In the genomic region with DNA sequence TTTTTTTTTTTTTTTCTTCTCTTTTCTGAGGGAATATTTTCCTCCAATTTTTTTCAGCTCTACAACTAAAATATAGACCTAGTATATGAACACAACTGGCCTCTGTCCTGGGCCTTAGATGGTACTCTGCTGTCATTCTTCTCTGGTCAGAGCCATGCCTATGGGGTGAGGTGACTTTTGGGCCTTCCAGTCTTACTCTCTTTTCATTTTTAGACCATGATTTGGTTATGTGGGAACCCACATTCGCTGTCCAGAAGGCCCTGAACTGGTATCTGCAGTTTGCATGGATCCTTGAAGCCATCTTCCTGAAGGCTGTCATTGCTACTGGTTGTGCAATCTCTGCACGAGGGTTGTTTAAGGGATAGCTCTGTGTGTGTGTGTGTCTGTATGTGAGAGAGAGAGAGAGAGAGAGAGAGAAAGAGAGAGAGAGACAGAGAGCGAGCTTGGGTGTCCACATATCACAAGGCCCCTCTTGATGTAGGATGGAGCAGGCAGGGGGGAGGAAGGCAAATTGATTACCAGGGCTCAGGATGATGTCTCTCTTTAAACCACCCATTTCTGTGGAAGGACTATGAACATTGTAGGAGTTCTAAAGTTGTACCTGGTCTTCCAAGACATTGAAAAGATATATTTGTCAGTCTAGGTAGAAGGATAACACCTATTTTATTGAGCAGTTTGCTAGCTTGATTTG, we compare ENCODE assay signal across 13 cellular contexts. TPM values are rescaled to one million over a fixed set of nuclear protein-coding genes. Genes with fewer than 3 reads are reported as not detected.
A peak's percentile ranks its signal among the peaks of the same experiment; 100 is the strongest.
DNase-seq lines count a peak whose midpoint lies in the region; ATAC-seq and TF ChIP-seq lines count a peak whose summit lies in the region.
"Had no signal": no experiment of that assay in that cellular context is flagged by ENCODE, and none has a peak within 500 bp of the region (broad histone marks: within the 10 kb centered on the region; RNA-seq: fewer than 3 reads in every experiment).

No MANE protein-coding gene starts in this region.

- H3K27me3 ChIP-seq in tibial nerve, result no peaks in the 10 kb centered on the region

- no peaks in the 10 kb centered on the region for H3K36me3 ChIP-seq in tibial nerve

- peaks cover 88% of the 10 kb centered on the region for H3K36me3 Mint-ChIP-seq in activated T-cell treated with anti-CD3 and anti-CD28 coated beads, Interleukin-2, amount 50 U/mL, for 24 hours (ENCODE audit: low read depth)
- H3K36me3 Mint-ChIP-seq in activated T-helper 2 cell treated with anti-CD3 and anti-CD28 coated beads, Interferon-gamma antibody, Interleukin-2, Interleukin-4, amounts not matched to agents 10 μg/mL and 5 μg/mL and 100 μg/mL, durations not matched to agents 14 hours and 24 hours and 36 hours (ENCODE audit: low read depth), result peaks cover 43% of the 10 kb centered on the region

- TF ChIP-seq POLR2A in tibial nerve (IDR thresholded peaks at IDR 0.05), result no peak

- TF ChIP-seq CTCF in tibial nerve (IDR thresholded peaks at IDR 0.05), result no peak

- H3K4me1 Mint-ChIP-seq in activated T-cell treated with anti-CD3 and anti-CD28 coated beads, Interleukin-2, amount 50 U/mL, for 24 hours (ENCODE audit: low read depth), result peaks cover 85% of the 10 kb centered on the region
- H3K4me1 Mint-ChIP-seq in activated T-helper 2 cell treated with anti-CD3 and anti-CD28 coated beads, Interferon-gamma antibody, Interleukin-2, Interleukin-4, amounts not matched to agents 10 μg/mL and 5 μg/mL and 100 μg/mL, durations not matched to agents 14 hours and 24 hours and 36 hours (ENCODE audit: low read depth), result peaks cover 86% of the 10 kb centered on the region

- intact Hi-C loops in activated T-helper 2 cell treated with anti-CD3 and anti-CD28 coated beads, Interferon-gamma antibody, Interleukin-2, Interleukin-4, amounts not matched to agents 10 μg/mL and 5 μg/mL and 100 μg/mL, durations not matched to agents 14 hours and 24 hours and 36 hours (cut with micrococcal nuclease), result loop anchor here (5.0 kb wide), 2 partner anchors 111 to 919 kb away; a partner anchor contains a TSS

- no peaks in the 10 kb centered on the region for H3K9me3 ChIP-seq in tibial nerve

- no peak for DNase-seq in activated T-cell treated with anti-CD3 and anti-CD28 coated beads, Interleukin-2, amount 50 U/mL, for 24 hours
- no peak for DNase-seq in activated T-cell treated with anti-CD3 and anti-CD28 coated beads, Interleukin-2, amount 50 U/mL, for 48 hours
- no peak for DNase-seq in activated T-helper 2 cell treated with anti-CD3 and anti-CD28 coated beads, Interferon-gamma antibody, Interleukin-2, Interleukin-4, amounts not matched to agents 10 μg/mL and 5 μg/mL and 100 μg/mL, durations not matched to agents 14 hours and 24 hours and 36 hours (ENCODE audit: low spot score)
- DNase-seq in iris pigment epithelial cell (ENCODE audit: low read depth) (peak; percentile 66), tibial nerve (ENCODE audit: low spot score in 2 of 2) (no peak), NCI-H526 treated with DMSO at 0.1 percent for 48 hours (lab: John Stamatoyannopoulos, UW) (no peak), NCI-H2107 (lab: John Stamatoyannopoulos, UW) (no peak)
- DNase-seq: activated effector memory CD4-positive, alpha-beta T cell treated with Interleukin-2 at 50 U/mL for 16 hours; islet precursor cell; NCI-H510A treated with DMSO at 0.1 percent for 48 hours; T-helper 9 cell had no signal

- peak overlapping the region; percentile 85 for H3K4me3 Mint-ChIP-seq in activated T-cell treated with anti-CD3 and anti-CD28 coated beads, Interleukin-2, amount 50 U/mL, for 24 hours
- H3K4me3 Mint-ChIP-seq in activated T-helper 2 cell treated with anti-CD3 and anti-CD28 coated beads, Interferon-gamma antibody, Interleukin-2, Interleukin-4, amounts not matched to agents 10 μg/mL and 5 μg/mL and 100 μg/mL, durations not matched to agents 14 hours and 24 hours and 36 hours (ENCODE audit: low read depth), result peak overlapping the region; percentile 68

- H3K4me1 ChIP-seq in tibial nerve, result peaks cover 0 to 89% (median 61%) of the 10 kb centered on the region in 4 donors

- no peaks in the 10 kb centered on the region for H3K27me3 Mint-ChIP-seq in activated T-cell treated with anti-CD3 and anti-CD28 coated beads, Interleukin-2, amount 50 U/mL, for 24 hours
- no peaks in the 10 kb centered on the region for H3K27me3 Mint-ChIP-seq in activated T-helper 2 cell treated with anti-CD3 and anti-CD28 coated beads, Interferon-gamma antibody, Interleukin-2, Interleukin-4, amounts not matched to agents 10 μg/mL and 5 μg/mL and 100 μg/mL, durations not matched to agents 14 hours and 24 hours and 36 hours (ENCODE audit: low read depth)

- no peaks in the 10 kb centered on the region for H3K9me3 Mint-ChIP-seq in activated T-cell treated with anti-CD3 and anti-CD28 coated beads, Interleukin-2, amount 50 U/mL, for 24 hours
- no peaks in the 10 kb centered on the region for H3K9me3 Mint-ChIP-seq in activated T-helper 2 cell treated with anti-CD3 and anti-CD28 coated beads, Interferon-gamma antibody, Interleukin-2, Interleukin-4, amounts not matched to agents 10 μg/mL and 5 μg/mL and 100 μg/mL, durations not matched to agents 14 hours and 24 hours and 36 hours

- H3K27ac ChIP-seq in tibial nerve, result peak overlapping the region in 3 of 4 donors; percentile 98 to 100 (median 100)
- H3K27ac ChIP-seq: KMS-11 had no signal

- ATAC-seq in HG03439 (IDR thresholded peaks at IDR 0.05; ENCODE audit: unreplicated experiment), result no peak

- no peak for TF ChIP-seq EP300 in tibial nerve (IDR thresholded peaks at IDR 0.05)

- no peak overlapping the region for H3K4me3 ChIP-seq in tibial nerve

- peak overlapping the region; percentile 100 for H3K27ac Mint-ChIP-seq in activated T-cell treated with anti-CD3 and anti-CD28 coated beads, Interleukin-2, amount 50 U/mL, for 24 hours
- H3K27ac Mint-ChIP-seq in activated T-helper 2 cell treated with anti-CD3 and anti-CD28 coated beads, Interferon-gamma antibody, Interleukin-2, Interleukin-4, amounts not matched to agents 10 μg/mL and 5 μg/mL and 100 μg/mL, durations not matched to agents 14 hours and 24 hours and 36 hours, result peak overlapping the region; percentile 77

- WGBS in tibial nerve, 2 donors, result 55 to 59% methylated on average over 3 of the region's 3 CpGs

RNA-seq across cellular contexts. Expression of a gene that starts 6.9 kb away (rescaled TPM):
- 19.5 and 19.8 TPM in 2 replicates for total RNA-seq in activated T-helper 2 cell treated with anti-CD3 and anti-CD28 coated beads, Interferon-gamma antibody, Interleukin-2, Interleukin-4, amounts not matched to agents 10 μg/mL and 5 μg/mL and 100 μg/mL, durations not matched to agents 14 hours and 24 hours and 36 hours
- total RNA-seq in tibial nerve, result 100 to 1,000 TPM; 338 to 406 (median 350) TPM

Comparison
In these comparisons a context has a peak if more than half of its experiments do, and no peak if none do; other contexts are left out.
1. RNA of a gene that starts 6.9 kb away (total RNA-seq): 338 to 406 TPM in tibial nerve; 19.5 to 19.8 TPM in activated T-helper 2 cell treated with anti-CD3 and anti-CD28 coated beads, Interferon-gamma antibody, Interleukin-2, Interleukin-4, amounts not matched to agents 10 μg/mL and 5 μg/mL and 100 μg/mL, durations not matched to agents 14 hours and 24 hours and 36 hours; every median in the first group is over 10 times any median in the second.